13 cellular contexts compared by ENCODE assay signal in the genomic region with DNA sequence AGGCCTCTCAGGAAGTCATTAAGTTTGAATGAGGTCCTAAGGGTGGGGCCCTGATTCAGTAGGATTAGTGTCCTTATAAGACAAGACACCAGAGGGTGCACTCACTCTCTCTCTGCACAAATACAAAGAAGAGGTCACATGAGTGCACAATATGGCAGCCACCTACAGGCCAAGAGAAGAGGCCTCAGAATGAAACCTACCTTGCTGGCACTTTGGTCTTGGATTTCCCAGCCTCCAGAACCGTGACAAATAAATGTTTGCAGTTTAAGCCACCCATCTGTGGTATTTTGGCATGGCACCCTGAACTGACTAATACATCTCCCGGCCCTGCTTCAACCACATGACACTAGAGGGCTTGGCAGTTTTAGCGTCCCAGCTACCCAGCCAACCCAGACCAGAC.
A peak's percentile ranks its signal among the peaks of the same experiment; 100 is the strongest.
DNase-seq lines count a peak whose midpoint lies in the region; ATAC-seq and TF ChIP-seq lines count a peak whose summit lies in the region.
"Had no signal": no experiment of that assay in that cellular context is flagged by ENCODE, and none has a peak within 500 bp of the region (broad histone marks: within the 10 kb centered on the region; RNA-seq: fewer than 3 reads in every experiment).

No MANE protein-coding gene starts in this region.

- no peaks in the 10 kb centered on the region for H3K36me3 Mint-ChIP-seq in activated T-cell treated with anti-CD3 and anti-CD28 coated beads, Interleukin-2, amount 50 U/mL, for 72 hours (ENCODE audit: insufficient read depth in 2 of 2)

- H3K27me3 ChIP-seq in KMS-11 (ENCODE audit: insufficient read depth, low read depth): no peaks in the 10 kb centered on the region

- no peak overlapping the region for H3K4me3 Mint-ChIP-seq in activated T-cell treated with anti-CD3 and anti-CD28 coated beads, Interleukin-2, amount 50 U/mL, for 72 hours
- H3K4me3 Mint-ChIP-seq: central memory CD8-positive, alpha-beta T cell had no signal

- no peak overlapping the region for H3K9ac ChIP-seq in KMS-11

- peaks cover 8% of the 10 kb centered on the region for H3K4me1 ChIP-seq in KMS-11 (ENCODE audit: low read depth, poor library complexity, severe bottlenecking)

- DNase-seq in activated T-cell treated with anti-CD3 and anti-CD28 coated beads, Interleukin-2, amount 50 U/mL, for 72 hours: peak; percentile 6 to 18
- no peak for DNase-seq in activated T-cell treated with anti-CD3 and anti-CD28 coated beads, Interleukin-2, amount 50 U/mL, for 1 hour
- DNase-seq in SW480 (ENCODE audit: low spot score) (peak; percentile 72), left colon (no peak), NCI-H2029 treated with DMSO at 0.1 percent for 48 hours (lab: John Stamatoyannopoulos, UW) (no peak)
- DNase-seq in stimulated activated naive CD4-positive, alpha-beta T cell (lab: John Stamatoyannopoulos, UW): no peak
- DNase-seq: foreskin fibroblast, NCI-H1436 treated with DMSO at 0.1 percent for 48 hours had no signal

- peaks cover 18% of the 10 kb centered on the region for H3K4me1 Mint-ChIP-seq in activated T-cell treated with anti-CD3 and anti-CD28 coated beads, Interleukin-2, amount 50 U/mL, for 72 hours (ENCODE audit: low read depth)
- H3K4me1 Mint-ChIP-seq: central memory CD8-positive, alpha-beta T cell had no signal

- peaks cover 21% of the 10 kb centered on the region for H3K27me3 Mint-ChIP-seq in activated T-cell treated with anti-CD3 and anti-CD28 coated beads, Interleukin-2, amount 50 U/mL, for 72 hours (ENCODE audit: low read depth)

- peak; percentile 61 to 64 for ATAC-seq in activated T-cell treated with anti-CD3 and anti-CD28 coated beads, Interleukin-2, amount 50 U/mL, for 72 hours (replicated peaks in 1 of 2)
- ATAC-seq in left colon: peak; percentile 21
- no peak for ATAC-seq in HG03097 (IDR thresholded peaks at IDR 0.05; ENCODE audit: low FRiP score, unreplicated experiment)

- H4K20me1 ChIP-seq in KMS-11 (ENCODE audit: insufficient read depth): no peaks in the 10 kb centered on the region

- H3K27ac Mint-ChIP-seq in activated T-cell treated with anti-CD3 and anti-CD28 coated beads, Interleukin-2, amount 50 U/mL, for 72 hours: no peak overlapping the region
- H3K27ac Mint-ChIP-seq: activated T-helper 2 cell treated with anti-CD3 and anti-CD28 coated beads, Interferon-gamma antibody, Interleukin-2, Interleukin-4, amounts not matched to agents 10 μg/mL and 5 μg/mL and 100 μg/mL, durations not matched to agents 14 hours and 24 hours and 36 hours had no signal

- no peak overlapping the region for H3K4me2 ChIP-seq in KMS-11

- peaks cover 0 to 3% of the 10 kb centered on the region in 2 donors for H3K9me3 Mint-ChIP-seq in activated T-cell treated with anti-CD3 and anti-CD28 coated beads, Interleukin-2, amount 50 U/mL, for 72 hours
- H3K9me3 Mint-ChIP-seq: activated T-helper 2 cell treated with anti-CD3 and anti-CD28 coated beads, Interferon-gamma antibody, Interleukin-2, Interleukin-4, amounts not matched to agents 10 μg/mL and 5 μg/mL and 100 μg/mL, durations not matched to agents 14 hours and 24 hours and 36 hours had no signal

- no peak overlapping the region for H3K4me3 ChIP-seq in KMS-11 (IDR thresholded peaks at IDR 0.05; ENCODE audit: insufficient read depth, low read depth, low read length)
- H3K4me3 ChIP-seq: lung had no signal

- no peaks in the 10 kb centered on the region for H3K79me2 ChIP-seq in KMS-11 (ENCODE audit: insufficient read depth, low read depth)

- no peak overlapping the region for H3K27ac ChIP-seq in KMS-11

- intact Hi-C loops in left colon (cut with DNase I, micrococcal nuclease): no loop called here

- no peaks in the 10 kb centered on the region for H3K36me3 ChIP-seq in KMS-11 (ENCODE audit: insufficient read depth)

- H2AFZ ChIP-seq in KMS-11 (ENCODE audit: low read depth): peak overlapping the region; percentile 20; the same call in 1 of the 2 replicates

- peak; percentile 30; the same call in 1 of the 2 replicates for TF ChIP-seq CTCF in KMS-11 (conservative IDR thresholded peaks at IDR 0.05; ENCODE audit: low read depth, low read length)

Comparison
In these comparisons a context has a peak if more than half of its experiments do, and no peak if none do; other contexts are left out.
1. DNase-seq: peak in activated T-cell treated with anti-CD3 and anti-CD28 coated beads, Interleukin-2, amount 50 U/mL, for 72 hours (2 of 2) and SW480 (single experiment); none in activated T-cell treated with anti-CD3 and anti-CD28 coated beads, Interleukin-2, amount 50 U/mL, for 1 hour (single experiment), left colon (0 of 2), NCI-H2029 treated with DMSO at 0.1 percent for 48 hours (single experiment) and stimulated activated naive CD4-positive, alpha-beta T cell (0 of 6).